In the genomic region with DNA sequence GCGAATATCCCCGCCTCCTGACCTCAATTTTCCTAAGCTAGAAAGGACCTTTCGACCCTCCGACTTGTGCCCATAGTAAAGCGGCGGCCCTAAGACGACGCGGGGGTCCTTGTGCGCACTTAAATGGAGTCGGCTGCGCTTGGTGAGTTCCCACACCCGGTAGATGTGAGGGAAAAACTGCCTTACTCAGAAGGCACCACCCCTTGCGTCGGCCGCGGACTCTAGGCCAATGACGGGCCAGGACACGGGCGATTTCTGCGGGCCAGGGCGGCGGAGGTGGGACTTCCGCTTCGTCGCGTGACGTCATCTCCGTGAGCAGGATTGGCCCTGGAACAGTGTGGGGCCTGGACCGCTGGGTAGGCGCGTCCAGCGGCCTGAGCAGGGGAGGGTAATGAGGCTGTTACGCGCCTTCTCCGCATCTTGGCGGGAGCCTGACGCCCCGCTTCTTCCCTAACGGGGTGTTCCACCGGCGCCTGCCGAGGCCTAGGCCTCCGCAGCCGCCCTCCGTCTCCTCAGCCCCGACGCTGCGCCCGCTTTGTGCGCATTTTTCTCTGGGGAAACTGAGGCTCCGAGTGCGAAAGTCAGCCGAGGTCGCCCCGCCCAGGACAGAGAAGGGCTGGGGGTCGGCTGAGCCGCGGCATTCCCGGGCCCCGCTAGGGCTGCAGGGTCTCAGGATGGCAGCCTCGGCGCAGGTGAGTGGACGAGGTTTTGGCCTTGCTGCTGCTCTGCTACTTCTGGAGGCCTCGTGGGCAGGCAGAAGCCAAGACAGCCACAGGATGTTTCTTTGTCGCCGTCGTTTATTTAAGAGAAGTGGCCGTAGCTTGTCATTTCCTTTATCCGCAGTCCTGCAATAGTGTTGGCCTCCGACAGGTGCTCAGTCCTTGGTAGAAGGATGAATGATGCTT, we compare ENCODE assay signal across 8 cellular contexts. TPM values are rescaled to one million over a fixed set of nuclear protein-coding genes. Genes with fewer than 3 reads are reported as not detected.
DNase-seq lines count a peak whose midpoint lies in the region; ATAC-seq, FAIRE-seq and TF ChIP-seq lines count a peak whose summit lies in the region.

TSS of gene ZNF543 (plus strand) at position 293 of the 905 bp plus-strand sequence. CDS start at position 675, 382 bp downstream.

- peak within 1 kb of the TSS; percentile 95 for H2AFZ ChIP-seq in keratinocyte (ENCODE audit: control insufficient read depth, low read length)

- H3K4me1 ChIP-seq in keratinocyte (ENCODE audit: control insufficient read depth, extremely low read depth, insufficient read depth, low read length) = peaks cover 13% of the 10 kb centered on the region

- DNase-seq in AML-193 (lab: John Stamatoyannopoulos, UW) (peak; percentile 86 to 90), NCI-H446 treated with DMSO at 0.1 percent for 48 hours (lab: John Stamatoyannopoulos, UW) (peak; percentile 89), cerebellum (ENCODE audit: low spot score) (peak; percentile 99), keratinocyte (ENCODE audit: low read depth, low spot score) (no peak)
- DNase-seq in activated CD4-positive, CD25-positive, alpha-beta regulatory T cell treated with anti-CD3 and anti-CD28 coated beads, Interleukin-2, amount 50 U/mL, for 72 hours = peak; percentile 91
- DNase-seq in stimulated activated CD4-positive, alpha-beta T cell treated with anti-CD3 and anti-CD28 coated beads, Interleukin-12 subunit alpha, Interleukin-12 subunit beta, amount 100 ng/mL, for 48 hours (ENCODE audit: low read depth in 2 of 3, low spot score in 1 of 3) = peak; percentile 85 to 88 (median 85)

- peaks cover 35% of the 10 kb centered on the region for H3K79me2 ChIP-seq in keratinocyte (ENCODE audit: control insufficient read depth, insufficient read depth, low read length)

- H3K4me2 ChIP-seq in keratinocyte (ENCODE audit: control insufficient read depth, extremely low read depth, insufficient read depth, low read depth, low read length) = peak within 1 kb of the TSS; percentile 95

- no peaks in the 10 kb centered on the region for H3K27me3 ChIP-seq in keratinocyte (ENCODE audit: control insufficient read depth, extremely low read depth, insufficient read depth, low read length)

- peak; percentile 89 for FAIRE-seq in keratinocyte (lab: Jason Lieb, UNC)

- peak within 1 kb of the TSS; percentile 77 for H3K27ac ChIP-seq in keratinocyte (ENCODE audit: control insufficient read depth, insufficient read depth, low read length)

- peaks cover 2% of the 10 kb centered on the region for H3K9me1 ChIP-seq in keratinocyte (ENCODE audit: control insufficient read depth, extremely low read depth, insufficient read depth, low read length)

- H3K36me3 ChIP-seq in keratinocyte (ENCODE audit: control insufficient read depth in 2 of 2, extremely low read depth in 1 of 2, insufficient read depth in 2 of 2, low read length in 2 of 2) = peaks cover 8 to 12% of the 10 kb centered on the region in 2 experiments

- dilution Hi-C loops in keratinocyte (cut with MboI; ENCODE audit: extremely low pct_ligation_motif_present, low sequenced_read_pairs) = no loop called here

- peak within 1 kb of the TSS; percentile 89 for H3K9ac ChIP-seq in keratinocyte (ENCODE audit: control insufficient read depth, extremely low read depth, insufficient read depth, low read length)

- ATAC-seq in GM19043 (IDR thresholded peaks at IDR 0.05; ENCODE audit: low read depth, unreplicated experiment) (peak; percentile 97), HG03354 (IDR thresholded peaks at IDR 0.05; ENCODE audit: poor library complexity, severe bottlenecking, unreplicated experiment) (peak; percentile 99)

- peak in 2 of 3 experiments; percentile 9 to 12 for TF ChIP-seq CTCF in keratinocyte (optimal IDR thresholded peaks at IDR 0.05 in 1 of 3, IDR thresholded peaks at IDR 0.05 in 1 of 3, conservative IDR thresholded peaks at IDR 0.05 in 1 of 3; ENCODE audit: extremely low read depth in 1 of 3, insufficient read depth in 2 of 3, low read length in 3 of 3)

- H3K9me3 ChIP-seq in keratinocyte (ENCODE audit: control insufficient read depth, low read depth, low read length) = no peaks in the 10 kb centered on the region

- peak within 1 kb of the TSS; percentile 80 to 92 (median 88) for H3K4me3 ChIP-seq in keratinocyte (ENCODE audit: control insufficient read depth in 2 of 3, extremely low read depth in 1 of 3, insufficient read depth in 2 of 3, low read depth in 1 of 3, low read length in 3 of 3)

- no peaks in the 10 kb centered on the region for H4K20me1 ChIP-seq in keratinocyte (ENCODE audit: control insufficient read depth, extremely low read depth, insufficient read depth, low read length)

RNA-seq across cellular contexts. Expression of gene ZNF543, which starts in this region (rescaled TPM):
- 30.1 TPM for total RNA-seq in cerebellum
- polyA plus RNA-seq in keratinocyte = 2.1 to 2.9 TPM (median 2.5 TPM) in 3 replicates
- 1.4 TPM for polyA plus RNA-seq in keratinocyte (2011; ENCODE audit: low read depth)
- polyA plus RNA-seq in keratinocyte (2011; cell fraction: cytosol; rRNA removed) = 0.99 and 1.4 TPM in 2 replicates
- 3.3 and 3.8 TPM in 2 replicates for polyA plus RNA-seq in keratinocyte (2011; cell fraction: nucleus; rRNA removed)
- polyA plus RNA-seq in keratinocyte (2012; ENCODE audit: low replicate concordance) = 1.5 and 2.6 TPM in 2 replicates
- polyA minus RNA-seq in keratinocyte = 3.2 to 9.7 TPM (median 9.5 TPM) in 3 replicates
- polyA minus RNA-seq in keratinocyte (2011; cell fraction: cytosol; rRNA and poly(A)+ RNA removed) = 5.6 TPM
- polyA minus RNA-seq in keratinocyte (2011; cell fraction: nucleus; rRNA and poly(A)+ RNA removed) = 7.6 and 13.2 TPM in 2 replicates
